Comparison of ENCODE assay signal across 10 cellular contexts in the genomic region with DNA sequence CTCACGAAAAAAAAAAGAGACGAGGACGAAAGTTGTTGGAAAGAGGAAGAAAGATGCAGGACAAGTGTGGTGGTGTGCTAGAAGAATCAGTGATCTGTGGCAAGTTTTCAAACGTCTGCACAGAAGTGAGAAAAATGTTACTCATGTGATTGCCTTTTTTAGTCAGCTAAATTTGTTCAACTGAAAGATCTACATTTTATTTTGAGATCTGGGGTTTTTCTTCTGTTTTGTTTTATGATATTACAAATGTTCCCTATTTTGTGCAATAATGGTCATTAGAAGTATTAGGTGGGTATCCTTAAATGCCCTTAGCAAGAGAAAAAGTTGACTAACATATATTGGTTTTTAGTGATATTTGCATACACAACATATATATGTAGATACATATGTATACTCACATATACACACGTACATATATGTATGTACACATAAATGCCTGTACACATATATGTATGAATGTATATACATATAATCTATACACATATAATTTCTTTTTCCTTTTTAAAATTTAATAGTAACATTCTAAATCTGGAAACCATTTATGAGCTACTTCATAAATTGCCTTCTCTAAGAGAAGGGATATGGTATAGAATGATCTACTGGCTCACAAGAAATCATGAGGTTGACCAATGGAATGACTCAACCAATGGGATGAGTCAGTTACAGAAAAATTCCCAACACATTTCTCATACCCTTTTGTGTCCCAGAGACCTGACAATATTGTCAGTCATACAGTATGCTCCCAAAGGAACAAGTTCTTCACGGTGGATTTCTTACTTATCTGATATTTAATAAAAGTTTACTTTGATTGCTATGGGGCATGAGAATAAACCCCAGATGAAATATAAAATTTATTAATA. TPM values are rescaled to one million over a fixed set of nuclear protein-coding genes. Genes with fewer than 3 reads are reported as not detected.
A peak's percentile ranks its signal among the peaks of the same experiment; 100 is the strongest.
DNase-seq lines count a peak whose midpoint lies in the region; ATAC-seq and TF ChIP-seq lines count a peak whose summit lies in the region.
"Had no signal": no experiment of that assay in that cellular context is flagged by ENCODE, and none has a peak within 500 bp of the region (broad histone marks: within the 10 kb centered on the region; RNA-seq: fewer than 3 reads in every experiment).

No MANE protein-coding gene starts in this region.

- peak overlapping the region; percentile 40 for H3K27ac ChIP-seq in SJSA1
- no peak overlapping the region for H3K27ac ChIP-seq in ovary

- WGBS in lower leg skin, 2 donors = 73 to 77% methylated on average over 6 of the region's 6 CpGs
- 79 to 83% (median 80%) methylated on average over 6 of the region's 6 CpGs for WGBS in ovary, 3 donors

- H3K9me3 ChIP-seq in SJSA1 (replicated peaks) (no peaks in the 10 kb centered on the region), ovary (no peaks in the 10 kb centered on the region)

- peak in 1 of 2 experiments; percentile 59 for DNase-seq in SJSA1 (ENCODE audit: low read depth in 1 of 2, low spot score in 2 of 2)
- DNase-seq in retinal pigment epithelial cell (ENCODE audit: low read depth) = peak; percentile 61
- DNase-seq in lower leg skin (ENCODE audit: low spot score in 2 of 2) = no peak
- DNase-seq in NCI-H82 treated with DMSO at 0.1 percent for 48 hours (lab: John Stamatoyannopoulos, UW; ENCODE audit: unreplicated experiment) = no peak
- no peak for DNase-seq in ovary
- DNase-seq in NCI-H2029 (lab: John Stamatoyannopoulos, UW) = no peak
- DNase-seq: activated gamma-delta T cell treated with Interleukin-2 at 50 U/mL for 16 hours, KBM-7 had no signal

- H3K4me3 ChIP-seq in SJSA1 = no peak overlapping the region
- H3K4me3 ChIP-seq in retinal pigment epithelial cell (ENCODE audit: low read length) = no peak overlapping the region
- H3K4me3 ChIP-seq in lower leg skin (ENCODE audit: low read depth, poor library complexity, severe bottlenecking) = no peak overlapping the region
- no peak overlapping the region for H3K4me3 ChIP-seq in ovary

- H3K36me3 ChIP-seq in SJSA1 (no peaks in the 10 kb centered on the region), ovary (no peaks in the 10 kb centered on the region)

- no peak for TF ChIP-seq EP300 in ovary (IDR thresholded peaks at IDR 0.05)

- peak; percentile 88 for ATAC-seq in GM19023 (IDR thresholded peaks at IDR 0.05; ENCODE audit: unreplicated experiment)
- peak; percentile 83 for ATAC-seq in HG03039 (IDR thresholded peaks at IDR 0.05; ENCODE audit: unreplicated experiment)

- H3K27me3 ChIP-seq in SJSA1 (replicated peaks) (no peaks in the 10 kb centered on the region), ovary (no peaks in the 10 kb centered on the region)

- no peak for TF ChIP-seq CTCF in retinal pigment epithelial cell (conservative IDR thresholded peaks at IDR 0.05; ENCODE audit: low read depth, low read length)
- no peak for TF ChIP-seq CTCF in lower leg skin (IDR thresholded peaks at IDR 0.05)
- no peak for TF ChIP-seq CTCF in ovary (IDR thresholded peaks at IDR 0.05)

- H3K4me1 ChIP-seq in SJSA1 (replicated peaks) (peaks cover 8% of the 10 kb centered on the region), ovary (ENCODE audit: insufficient read depth) (no peaks in the 10 kb centered on the region)

- TF ChIP-seq POLR2A in lower leg skin (IDR thresholded peaks at IDR 0.05) (no peak), ovary (IDR thresholded peaks at IDR 0.05) (no peak)

- intact Hi-C loops in lower leg skin (cut with DNase I; ENCODE audit: low total_unique reads) = no loop called here
- intact Hi-C loops in ovary (cut with DNase I) = no loop called here

RNA-seq across cellular contexts. Expression of a gene that starts 38.4 kb away (rescaled TPM):
- total RNA-seq in SJSA1 (2014; rRNA removed; shearing (Covaris generic)) = not detected in 2 replicates
- not detected for total RNA-seq in lower leg skin
- total RNA-seq in ovary = not detected
- under 1 TPM in 1 of 2 donors, not detected in 1; 0.02 TPM for polyA plus RNA-seq in ovary
